9 cellular contexts compared by ENCODE assay signal in genomic region chr10:624605-625334, GRCh38.
A peak's percentile ranks its signal among the peaks of the same experiment; 100 is the strongest.
DNase-seq lines count a peak whose midpoint lies in the region; ATAC-seq and TF ChIP-seq lines count a peak whose summit lies in the region.
"Had no signal": no experiment of that assay in that cellular context is flagged by ENCODE, and none has a peak within 500 bp of the region (broad histone marks: within the 10 kb centered on the region; RNA-seq: fewer than 3 reads in every experiment).

No MANE protein-coding gene starts in this region.

- DNase-seq in NCI-H2107 treated with DMSO at 0.1 percent for 48 hours (lab: John Stamatoyannopoulos, UW; ENCODE audit: unreplicated experiment), result peak; percentile 30
- no peak for DNase-seq in NCI-H2107 (lab: John Stamatoyannopoulos, UW)
- DNase-seq in astrocyte of the spinal cord (ENCODE audit: low read depth, low spot score), result peak; percentile 81
- peak; percentile 20 for DNase-seq in iPS DF 19.7 (ENCODE audit: low read depth, low spot score)
- peak; percentile 86 for DNase-seq in sciatic nerve (ENCODE audit: low spot score)
- no peak for DNase-seq in T-helper 1 cell
- DNase-seq in NCI-H446 (lab: John Stamatoyannopoulos, UW), result no peak

- no peak overlapping the region for H3K4me3 ChIP-seq in astrocyte of the spinal cord (ENCODE audit: low read depth, low read length)
- H3K4me3 ChIP-seq: SK-N-MC had no signal

- intact Hi-C loops in sciatic nerve (cut with DNase I), result loop anchor here (1.0 kb wide), 1 partner anchor 65 kb away; the partner anchor contains the start of gene DIP2C

- ATAC-seq in sciatic nerve, result peak; percentile 85
- ATAC-seq in HG02970 (IDR thresholded peaks at IDR 0.05; ENCODE audit: low FRiP score, unreplicated experiment), result no peak

- TF ChIP-seq CTCF in astrocyte of the spinal cord (IDR thresholded peaks at IDR 0.05; ENCODE audit: low read depth, low read length), result no peak

- in situ Hi-C loops in astrocyte of the spinal cord (cut with HindIII; ENCODE audit: low sequenced_read_pairs), result no loop called here

Comparison
In these comparisons a context has a peak if more than half of its experiments do, and no peak if none do; other contexts are left out.
1. DNase-seq: peak in NCI-H2107 treated with DMSO at 0.1 percent for 48 hours (single experiment), astrocyte of the spinal cord (single experiment), iPS DF 19.7 (single experiment) and sciatic nerve (single experiment); none in NCI-H2107 (single experiment), T-helper 1 cell (0 of 5) and NCI-H446 (0 of 2).